Comparison of ENCODE assay signal across 1 cellular context in genomic region chr20:62861732-62862336, GRCh38.
A peak's percentile ranks its signal among the peaks of the same experiment; 100 is the strongest.
TF ChIP-seq lines count a peak whose summit lies in the region.

TCFL5 (minus strand) TSS chr20:62861822; CDS start chr20:62861670, 152 bp downstream.

TF ChIP-seq in HepG2, 621 proteins besides CTCF, POLR2A, EP300 and RAD21 (continued from another document and continues in another):
- peak; percentile 98; the same call in 1 of the 2 replicates for TF ChIP-seq IRF9 (CRISPR knock-in tag; IDR thresholded peaks at IDR 0.05; ENCODE audit: borderline replicate concordance)
- no peak for TF ChIP-seq THRA (CRISPR knock-in tag; IDR thresholded peaks at IDR 0.05; ENCODE audit: borderline replicate concordance)
- TF ChIP-seq ATF1 (CRISPR knock-in tag; IDR thresholded peaks at IDR 0.05) = no peak
- peak; percentile 84; the same call in 1 of the 2 replicates for TF ChIP-seq ZNF329 (CRISPR knock-in tag; IDR thresholded peaks at IDR 0.05; ENCODE audit: low read depth)
- no peak for TF ChIP-seq SMARCC2 (IDR thresholded peaks at IDR 0.05)
- 0 out of 2 replicates have a peak, but pooled peaks have one; percentile 49 for TF ChIP-seq JUN (CRISPR knock-in tag; IDR thresholded peaks at IDR 0.05)
- no peak for TF ChIP-seq ZNF816 (CRISPR knock-in tag; IDR thresholded peaks at IDR 0.05; ENCODE audit: borderline replicate concordance)
- TF ChIP-seq FOXO1 (CRISPR knock-in tag; IDR thresholded peaks at IDR 0.05) = peak; percentile 81
- no peak for TF ChIP-seq MAFF (IDR thresholded peaks at IDR 0.05; ENCODE audit: low read depth, low read length)
- TF ChIP-seq ZNF691 (CRISPR knock-in tag; IDR thresholded peaks at IDR 0.05; ENCODE audit: borderline replicate concordance, low read depth) = peak; percentile 90; the same call in 1 of the 2 replicates
- TF ChIP-seq ARHGAP35 (CRISPR knock-in tag; IDR thresholded peaks at IDR 0.05; ENCODE audit: borderline replicate concordance) = peak; percentile 93
- peak; percentile 92 for TF ChIP-seq DBP (CRISPR knock-in tag; IDR thresholded peaks at IDR 0.05; ENCODE audit: not compliant biosample characterization)
- TF ChIP-seq ZNF335 (CRISPR knock-in tag; IDR thresholded peaks at IDR 0.05) = 0 out of 2 replicates have a peak, but pooled peaks have one; percentile 54
- TF ChIP-seq ZNF207 (IDR thresholded peaks at IDR 0.05; ENCODE audit: borderline replicate concordance) = no peak
- TF ChIP-seq ZNF512B (CRISPR knock-in tag; IDR thresholded peaks at IDR 0.05; ENCODE audit: borderline replicate concordance) = peak; percentile 81
- TF ChIP-seq MAFG (CRISPR knock-in tag; IDR thresholded peaks at IDR 0.05) = no peak
- TF ChIP-seq HOXA3 (CRISPR knock-in tag; IDR thresholded peaks at IDR 0.05) = peak; percentile 96
- peak; percentile 95 for TF ChIP-seq EEA1 (CRISPR knock-in tag; IDR thresholded peaks at IDR 0.05; ENCODE audit: borderline replicate concordance)
- peak; percentile 76; the same call in 1 of the 2 replicates for TF ChIP-seq ZFP82 (CRISPR knock-in tag; IDR thresholded peaks at IDR 0.05; ENCODE audit: borderline replicate concordance)
- TF ChIP-seq SRSF9 (IDR thresholded peaks at IDR 0.05; ENCODE audit: borderline replicate concordance, insufficient read depth, low read depth, low read length, poor library complexity, severe bottlenecking) = no peak
- TF ChIP-seq SOX5 (CRISPR knock-in tag; IDR thresholded peaks at IDR 0.05; ENCODE audit: borderline replicate concordance) = peak; percentile 84
- TF ChIP-seq CREM (IDR thresholded peaks at IDR 0.05) = peak; percentile 51
- TF ChIP-seq CREM (CRISPR knock-in tag; IDR thresholded peaks at IDR 0.05) = no peak
- 0 out of 2 replicates have a peak, but pooled peaks have one; percentile 73 for TF ChIP-seq KLF13 (CRISPR knock-in tag; IDR thresholded peaks at IDR 0.05)
- no peak for TF ChIP-seq NR2F1 (CRISPR knock-in tag; IDR thresholded peaks at IDR 0.05)
- TF ChIP-seq ZNF781 (CRISPR knock-in tag; IDR thresholded peaks at IDR 0.05; ENCODE audit: borderline replicate concordance, not compliant biosample characterization) = peak; percentile 98
- TF ChIP-seq ZNF280B (CRISPR knock-in tag; IDR thresholded peaks at IDR 0.05; ENCODE audit: borderline replicate concordance) = peak; percentile 92
- TF ChIP-seq NCOA2 (CRISPR knock-in tag; IDR thresholded peaks at IDR 0.05) = peak; percentile 74
- peak; percentile 91 for TF ChIP-seq ATF2 (CRISPR knock-in tag; IDR thresholded peaks at IDR 0.05)
- no peak for TF ChIP-seq U2AF2 (IDR thresholded peaks at IDR 0.05; ENCODE audit: low read depth, low read length)
- peak; percentile 86 for TF ChIP-seq ZNF124 (CRISPR knock-in tag; IDR thresholded peaks at IDR 0.05)
- peak; percentile 82; the same call in 1 of the 2 replicates for TF ChIP-seq ZNF230 (CRISPR knock-in tag; IDR thresholded peaks at IDR 0.05)
- TF ChIP-seq ZNF552 (CRISPR knock-in tag; IDR thresholded peaks at IDR 0.05; ENCODE audit: borderline replicate concordance) = peak; percentile 89; the same call in 1 of the 2 replicates
- TF ChIP-seq ZNF607 (CRISPR knock-in tag; IDR thresholded peaks at IDR 0.05; ENCODE audit: borderline replicate concordance) = peak; percentile 97
- no peak for TF ChIP-seq CHD2 (IDR thresholded peaks at IDR 0.05; ENCODE audit: low read depth, low read length)
- peak; percentile 98 for TF ChIP-seq ZNF407 (CRISPR knock-in tag; IDR thresholded peaks at IDR 0.05; ENCODE audit: not compliant biosample characterization)
- TF ChIP-seq GATAD1 (CRISPR knock-in tag; IDR thresholded peaks at IDR 0.05) = peak; percentile 80
- no peak for TF ChIP-seq ZNF841 (CRISPR knock-in tag; IDR thresholded peaks at IDR 0.05; ENCODE audit: borderline replicate concordance)
- peak; percentile 80; the same call in 1 of the 2 replicates for TF ChIP-seq ZNF800 (CRISPR knock-in tag; IDR thresholded peaks at IDR 0.05)
- no peak for TF ChIP-seq MAFK (conservative IDR thresholded peaks at IDR 0.05 in 1 of 2, IDR thresholded peaks at IDR 0.05 in 1 of 2; ENCODE audit: low read length in 2 of 2)
- TF ChIP-seq ZNF703 (CRISPR knock-in tag; IDR thresholded peaks at IDR 0.05; ENCODE audit: borderline replicate concordance) = no peak
